ENCODE assay signal across 18 cellular contexts in the genomic region with DNA sequence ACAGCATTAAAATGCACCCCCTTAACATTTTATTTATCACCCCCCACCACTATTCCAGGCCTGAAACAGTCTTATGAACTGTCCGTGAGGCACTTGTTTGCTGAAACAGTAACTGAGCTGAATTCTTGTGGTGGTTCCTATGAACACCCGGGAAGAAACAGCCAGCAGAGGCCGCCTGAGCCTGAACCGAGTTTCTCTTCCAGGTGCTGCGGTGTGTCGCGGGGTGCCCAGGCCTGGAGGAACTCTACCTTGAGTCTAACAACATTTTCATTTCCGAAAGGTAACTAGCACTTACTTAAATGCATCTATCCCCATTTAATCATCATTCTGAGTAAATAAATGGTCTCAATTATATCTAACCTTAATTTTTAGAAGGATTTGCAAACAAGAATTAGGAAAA.
DNase-seq lines count a peak whose midpoint lies in the region; ATAC-seq, FAIRE-seq and TF ChIP-seq lines count a peak whose summit lies in the region.
"Had no signal": no experiment of that assay in that cellular context is flagged by ENCODE, and none has a peak within 500 bp of the region (broad histone marks: within the 10 kb centered on the region; RNA-seq: fewer than 3 reads in every experiment).

No MANE protein-coding gene starts in this region.

- no peak overlapping the region for H3K56ac ChIP-seq in H1 (replicated peaks; ENCODE audit: insufficient read length, low read depth, low read length)

- H3K4me3 Mint-ChIP-seq in activated T-helper 17 cell treated with anti-CD3 and anti-CD28 coated beads, Interleukin-2, amount 50 U/mL, for 72 hours = no peak overlapping the region
- H3K4me3 Mint-ChIP-seq: CD14-positive monocyte had no signal

- H2AK5ac ChIP-seq in H1 (ENCODE audit: low read depth, low read length) = no peak overlapping the region

- no peak overlapping the region for H3K14ac ChIP-seq in H1 (ENCODE audit: insufficient read length)

- H2BK20ac ChIP-seq in H1 (ENCODE audit: low read length) = no peak overlapping the region

- H3K23me2 ChIP-seq in H1 (ENCODE audit: low read depth, low read length) = no peaks in the 10 kb centered on the region

- H2AFZ ChIP-seq in H1 (ENCODE audit: low read length) = no peak overlapping the region

- H3K9ac ChIP-seq in H1 (replicated peaks in 1 of 4; ENCODE audit: extremely low read depth in 1 of 4, low read depth in 3 of 4, low read length in 3 of 4) = no peak overlapping the region; a peak in 1 of 7 replicates
- H3K9ac ChIP-seq: KMS-11 had no signal

- no peaks in the 10 kb centered on the region for H3K4me1 Mint-ChIP-seq in activated T-helper 17 cell treated with anti-CD3 and anti-CD28 coated beads, Interleukin-2, amount 50 U/mL, for 72 hours
- H3K4me1 Mint-ChIP-seq: CD14-positive monocyte had no signal

- no peak for TF ChIP-seq EP300 in Ishikawa (IDR thresholded peaks at IDR 0.05; ENCODE audit: borderline replicate concordance)
- TF ChIP-seq EP300 in H1 (IDR thresholded peaks at IDR 0.05; ENCODE audit: borderline replicate concordance in 1 of 2, low read depth in 2 of 2, low read length in 2 of 2) = no peak

- CTCF ChIA-PET in H1 (lab: Charles Lee; ENCODE audit: partially characterized antibody) = interaction anchor here (0.6 to 1.2 kb wide), 4 partner anchors 10 to 404 kb away, joined by 3 to 4 read pairs (median 3); no protein-coding TSS in a partner anchor

- no peaks in the 10 kb centered on the region for H3K79me2 ChIP-seq in H1 (ENCODE audit: control insufficient read depth in 1 of 2, insufficient read depth in 2 of 2, low read length in 2 of 2)

- peaks cover 54% of the 10 kb centered on the region for H3K36me3 Mint-ChIP-seq in activated T-helper 17 cell treated with anti-CD3 and anti-CD28 coated beads, Interleukin-2, amount 50 U/mL, for 72 hours (ENCODE audit: low read depth)

- no peaks in the 10 kb centered on the region for H3K79me1 ChIP-seq in H1 (ENCODE audit: low read depth, low read length)

- no peak overlapping the region for H3K27ac ChIP-seq in H1 (ENCODE audit: low read depth, low read length)
- H3K27ac ChIP-seq: KMS-11, SK-N-MC had no signal

- POLR2A ChIA-PET in H1 (lab: Charles Lee; ENCODE audit: partially characterized antibody) = interaction anchor here (1.8 kb wide), 1 partner anchor 329 kb away, joined by 5 read pairs; no protein-coding TSS in a partner anchor

- no peak overlapping the region for H3K4me2 ChIP-seq in H1 (ENCODE audit: insufficient read depth in 1 of 2, low read depth in 2 of 2, low read length in 2 of 2)
- H3K4me2 ChIP-seq: KMS-11 had no signal

- no peak overlapping the region for H2BK15ac ChIP-seq in H1 (ENCODE audit: low read length)

- H4K5ac ChIP-seq in H1 (ENCODE audit: insufficient read length, low read depth, low read length) = no peak overlapping the region

- no peak overlapping the region for H2BK5ac ChIP-seq in H1 (ENCODE audit: low read depth, low read length)

- TF ChIP-seq POLR2A in H1 (IDR thresholded peaks at IDR 0.05; ENCODE audit: control extremely low read depth in 1 of 2, low read depth in 2 of 2, low read length in 2 of 2) = no peak

- no peaks in the 10 kb centered on the region for H3K9me3 Mint-ChIP-seq in activated T-helper 17 cell treated with anti-CD3 and anti-CD28 coated beads, Interleukin-2, amount 50 U/mL, for 72 hours
- H3K9me3 Mint-ChIP-seq: CD14-positive monocyte had no signal

- no peaks in the 10 kb centered on the region for H3K4me1 ChIP-seq in H1 (replicated peaks in 1 of 4; ENCODE audit: control insufficient read depth in 3 of 4, insufficient read depth in 4 of 4, low read length in 3 of 4)

- H2BK120ac ChIP-seq in H1 (replicated peaks; ENCODE audit: low read depth, low read length) = no peak overlapping the region

- no peaks in the 10 kb centered on the region for H3K9me3 ChIP-seq in H1 (ENCODE audit: insufficient read depth in 2 of 2, low read depth in 1 of 2, low read length in 1 of 2)

- no peak overlapping the region for H3K4ac ChIP-seq in H1 (replicated peaks; ENCODE audit: insufficient read length, low read depth, low read length)

- TF ChIP-seq RAD21 in Ishikawa (IDR thresholded peaks at IDR 0.05; ENCODE audit: low read depth) = peak; percentile 17; the same call in 1 of the 2 replicates
- TF ChIP-seq RAD21 in H1 (IDR thresholded peaks at IDR 0.05 in 1 of 2, conservative IDR thresholded peaks at IDR 0.05 in 1 of 2; ENCODE audit: low read depth in 2 of 2, low read length in 2 of 2) = peak; percentile 36 to 53

- no peak for FAIRE-seq in H1 (lab: Jason Lieb, UNC)

- H3K27me3 Mint-ChIP-seq in activated T-helper 17 cell treated with anti-CD3 and anti-CD28 coated beads, Interleukin-2, amount 50 U/mL, for 72 hours = no peaks in the 10 kb centered on the region

- 90% methylated on average over 8 of the region's 8 CpGs; no CpG with 5 or more reads in 1 of the 2 experiments for WGBS in H1 (ENCODE audit: extremely low coverage in 1 of 2, insufficient coverage in 1 of 2, insufficient read length in 1 of 2, insufficient replicate concordance in 2 of 2, low coverage in 1 of 2, low lambda C conversion rate in 2 of 2, missing lambda C conversion rate in 1 of 2), 2 experiments

- no peak overlapping the region for H4K8ac ChIP-seq in H1 (ENCODE audit: extremely low read depth, insufficient read depth, low read length)

- no peaks in the 10 kb centered on the region for H3K27me3 ChIP-seq in H1 (replicated peaks in 1 of 4; ENCODE audit: control insufficient read depth in 3 of 4, extremely low read depth in 1 of 4, insufficient read depth in 3 of 4, low read length in 3 of 4)

- H3K4me3 ChIP-seq in H1 (ENCODE audit: extremely low read depth in 1 of 4, insufficient read depth in 2 of 4, low read depth in 3 of 4, low read length in 4 of 4) = no peak overlapping the region
- H3K4me3 ChIP-seq: SK-N-MC had no signal

- H3K27ac Mint-ChIP-seq in activated T-helper 17 cell treated with anti-CD3 and anti-CD28 coated beads, Interleukin-2, amount 50 U/mL, for 72 hours = no peak overlapping the region

- H2BK12ac ChIP-seq in H1 (ENCODE audit: low read depth, low read length) = no peak overlapping the region

- no peak overlapping the region for H4K91ac ChIP-seq in H1 (replicated peaks; ENCODE audit: insufficient read length, low read length)

- peak; percentile 28 for DNase-seq in activated CD8-positive, alpha-beta memory T cell treated with anti-CD3 and anti-CD28 coated beads, Interleukin-2, amount 50 U/mL, for 48 hours
- DNase-seq in activated CD8-positive, alpha-beta memory T cell treated with anti-CD3 and anti-CD28 coated beads, Interleukin-2, amount 50 U/mL, for 4 hours = no peak
- DNase-seq in H1 (ENCODE audit: low read depth in 1 of 2, low spot score in 2 of 2) (no peak), NK-92 (lab: John Stamatoyannopoulos, UW; ENCODE audit: unreplicated experiment) (no peak), midbrain (lab: John Stamatoyannopoulos, UW) (no peak)
- DNase-seq: COR-L47, NCI-H1048, NCI-H1694, NCI-H748 treated with DMSO at 0.1 percent for 48 hours, Right ventricle myocardium superior, T-helper 1 cell had no signal

- peak; percentile 18 to 31 (median 21); a peak in 3 of 4 replicates for TF ChIP-seq CTCF in H1 (IDR thresholded peaks at IDR 0.05; ENCODE audit: control extremely low read depth in 1 of 3, insufficient read depth in 1 of 3, low read depth in 1 of 3, low read length in 3 of 3)

- H3K23ac ChIP-seq in H1 (ENCODE audit: insufficient read length) = no peak overlapping the region

- ATAC-seq in activated T-helper 17 cell treated with anti-CD3 and anti-CD28 coated beads, Interleukin-2, amount 50 U/mL, for 72 hours (replicated peaks) = no peak
- ATAC-seq in GM19351 (IDR thresholded peaks at IDR 0.05; ENCODE audit: unreplicated experiment) = no peak
- ATAC-seq: Panc1 had no signal

- H3K18ac ChIP-seq in H1 (ENCODE audit: extremely low read depth, low read length) = no peak overlapping the region

- H3K36me3 ChIP-seq in H1 (ENCODE audit: control insufficient read depth in 2 of 4, insufficient read depth in 4 of 4, low read length in 3 of 4) = peaks cover 7 to 26% (median 18%) of the 10 kb centered on the region in 4 experiments

- H4K20me1 ChIP-seq in H1 (replicated peaks in 1 of 2; ENCODE audit: control insufficient read depth in 1 of 2, insufficient read depth in 2 of 2, low read length in 2 of 2) = no peaks in the 10 kb centered on the region

TF ChIP-seq in Ishikawa, 13 proteins besides CTCF, POLR2A, EP300 and RAD21 (continues in another document):
- TF ChIP-seq, protein P1, sequence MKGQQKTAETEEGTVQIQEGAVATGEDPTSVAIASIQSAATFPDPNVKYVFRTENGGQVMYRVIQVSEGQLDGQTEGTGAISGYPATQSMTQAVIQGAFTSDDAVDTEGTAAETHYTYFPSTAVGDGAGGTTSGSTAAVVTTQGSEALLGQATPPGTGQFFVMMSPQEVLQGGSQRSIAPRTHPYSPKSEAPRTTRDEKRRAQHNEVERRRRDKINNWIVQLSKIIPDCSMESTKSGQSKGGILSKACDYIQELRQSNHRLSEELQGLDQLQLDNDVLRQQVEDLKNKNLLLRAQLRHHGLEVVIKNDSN (IDR thresholded peaks at IDR 0.05) = no peak
- TF ChIP-seq CREB1 (IDR thresholded peaks at IDR 0.05; ENCODE audit: low read depth) (no peak), EGR1 (IDR thresholded peaks at IDR 0.05) (no peak), ZBTB7A (IDR thresholded peaks at IDR 0.05; ENCODE audit: low read depth) (no peak), TAF1 (IDR thresholded peaks at IDR 0.05; ENCODE audit: low read depth) (no peak), TEAD4 (IDR thresholded peaks at IDR 0.05) (no peak), CEBPB (IDR thresholded peaks at IDR 0.05) (no peak)
- TF ChIP-seq, protein P2, sequence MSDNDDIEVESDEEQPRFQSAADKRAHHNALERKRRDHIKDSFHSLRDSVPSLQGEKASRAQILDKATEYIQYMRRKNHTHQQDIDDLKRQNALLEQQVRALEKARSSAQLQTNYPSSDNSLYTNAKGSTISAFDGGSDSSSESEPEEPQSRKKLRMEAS (IDR thresholded peaks at IDR 0.05) = no peak

TF ChIP-seq in H1, 55 proteins besides CTCF, POLR2A, EP300 and RAD21 (continues in another document):
- TF ChIP-seq SIN3A (conservative IDR thresholded peaks at IDR 0.05 in 1 of 2, IDR thresholded peaks at IDR 0.05 in 1 of 2; ENCODE audit: low read depth in 1 of 2, low read length in 2 of 2) (no peak), GABPA (IDR thresholded peaks at IDR 0.05; ENCODE audit: borderline replicate concordance, insufficient read depth, low read length) (no peak), CEBPB (IDR thresholded peaks at IDR 0.05; ENCODE audit: low read depth, low read length) (no peak), NANOG (IDR thresholded peaks at IDR 0.05; ENCODE audit: insufficient read depth, low read depth, low read length, poor library complexity, severe bottlenecking) (no peak), SRF (IDR thresholded peaks at IDR 0.05; ENCODE audit: low read depth, low read length) (no peak), NRF1 (IDR thresholded peaks at IDR 0.05; ENCODE audit: low read depth, low read length) (no peak), JUN (IDR thresholded peaks at IDR 0.05; ENCODE audit: low read depth, low read length) (no peak)
